15 cellular contexts compared by ENCODE assay signal in genomic region chr3:47612879-47613278, GRCh38.
"Had no signal": no experiment of that assay in that cellular context is flagged by ENCODE, and none has a peak within 500 bp of the region (broad histone marks: within the 10 kb centered on the region; RNA-seq: fewer than 3 reads in every experiment).

No MANE protein-coding gene starts in this region.

- H3K27me3 Mint-ChIP-seq: dendritic cell treated with granulocyte-macrophage colony-stimulating factor and Interleukin-4, amounts not matched to agents 40 ng/mL and 50 ng/mL, for 4 days had no signal

- H3K27ac Mint-ChIP-seq: activated CD8-positive, alpha-beta T cell treated with anti-CD3 and anti-CD28 coated beads, Interleukin-2, amount 10 ng/mL, durations not matched to agents 7 days and 5 days; dendritic cell treated with granulocyte-macrophage colony-stimulating factor and Interleukin-4, amounts not matched to agents 40 ng/mL and 50 ng/mL, for 4 days had no signal

- ATAC-seq: activated CD8-positive, alpha-beta T cell treated with anti-CD3 and anti-CD28 coated beads, Interleukin-2, amount 10 ng/mL, durations not matched to agents 7 days and 5 days; stimulated activated naive CD8-positive, alpha-beta T cell treated with anti-CD3 and anti-CD28 coated beads, Interleukin-15, Interleukin-2, amounts not matched to agents 100 U/mL and 50 U/mL, for 24 hours had no signal

- H3K9me3 Mint-ChIP-seq: dendritic cell treated with granulocyte-macrophage colony-stimulating factor and Interleukin-4, amounts not matched to agents 40 ng/mL and 50 ng/mL, for 4 days; nephron had no signal

- H3K27ac ChIP-seq: prostate gland, WERI-Rb-1 had no signal

- DNase-seq: activated CD4-positive, alpha-beta T cell treated with anti-CD3 and anti-CD28 coated beads for 4 hours; activated CD8-positive, alpha-beta memory T cell treated with anti-CD3 and anti-CD28 coated beads, Interleukin-2, amount 50 U/mL, for 48 hours; activated CD8-positive, alpha-beta T cell treated with anti-CD3 and anti-CD28 coated beads, Interleukin-2, amount 10 ng/mL, durations not matched to agents 7 days and 5 days; activated naive CD4-positive, alpha-beta T cell; central memory CD4-positive, alpha-beta T cell; left cardiac atrium; occipital lobe; stimulated activated CD4-positive, alpha-beta T cell treated with anti-CD3 and anti-CD28 coated beads, Interleukin-2, amount 100 ng/mL, for 48 hours; stimulated activated CD8-positive, alpha-beta memory T cell treated with anti-CD3 and anti-CD28 coated beads, Interleukin-4, amount 100 ng/mL, for 48 hours; stimulated activated naive CD8-positive, alpha-beta T cell treated with anti-CD3 and anti-CD28 coated beads, Interleukin-15, Interleukin-2, amounts not matched to agents 100 U/mL and 50 U/mL, for 24 hours; T-helper 1 cell; WERI-Rb-1 had no signal

- H3K4me3 Mint-ChIP-seq: activated CD8-positive, alpha-beta T cell treated with anti-CD3 and anti-CD28 coated beads, Interleukin-2, amount 10 ng/mL, durations not matched to agents 7 days and 5 days; dendritic cell treated with granulocyte-macrophage colony-stimulating factor and Interleukin-4, amounts not matched to agents 40 ng/mL and 50 ng/mL, for 4 days; nephron had no signal
